ENCODE assay signal across 16 cellular contexts in genomic region chr10:24277771-24278518, GRCh38.
DNase-seq lines count a peak whose midpoint lies in the region; ATAC-seq and TF ChIP-seq lines count a peak whose summit lies in the region.
"Had no signal": no experiment of that assay in that cellular context is flagged by ENCODE, and none has a peak within 500 bp of the region (broad histone marks: within the 10 kb centered on the region; RNA-seq: fewer than 3 reads in every experiment).

No MANE protein-coding gene starts in this region.

- H2AFZ ChIP-seq in hepatocyte = no peak overlapping the region

- no peak for ATAC-seq in GM19397 (IDR thresholded peaks at IDR 0.05; ENCODE audit: unreplicated experiment)
- ATAC-seq in sciatic nerve = no peak
- ATAC-seq in GM19351 (IDR thresholded peaks at IDR 0.05; ENCODE audit: unreplicated experiment) = no peak
- ATAC-seq: activated T-cell treated with anti-CD3 and anti-CD28 coated beads, Interleukin-2, amount 50 U/mL, for 4 hours had no signal

- H3K9me2 ChIP-seq in hepatocyte (replicated peaks; ENCODE audit: insufficient read depth) = no peaks in the 10 kb centered on the region

- H3K79me2 ChIP-seq in hepatocyte = peaks cover 57% of the 10 kb centered on the region

- TF ChIP-seq CTCF in cardiac fibroblast (IDR thresholded peaks at IDR 0.05; ENCODE audit: low read depth, low read length) (no peak), hepatocyte (IDR thresholded peaks at IDR 0.05; ENCODE audit: poor library complexity) (no peak)

- DNase-seq in HT1080 (ENCODE audit: low read depth) (peak; percentile 63), cardiac fibroblast (ENCODE audit: low read depth in 2 of 2) (peak; percentile 45 to 71), hepatocyte (ENCODE audit: low spot score) (peak; percentile 41), sciatic nerve (ENCODE audit: low spot score) (no peak), GOT3 (lab: John Stamatoyannopoulos, UW) (no peak)
- DNase-seq: activated T-cell treated with anti-CD3 and anti-CD28 coated beads, Interleukin-2, amount 50 U/mL, for 4 hours; dorsolateral prefrontal cortex; MG63; NCI-H1930; NCI-H526 treated with DMSO at 0.1 percent for 48 hours; Peyer's patch; stimulated activated CD4-positive, alpha-beta T cell treated with anti-CD3 and anti-CD28 coated beads, Interleukin-15, amount 100 ng/mL, for 24 hours; T-helper 1 cell had no signal

- H3K4me2 ChIP-seq in hepatocyte = peak overlapping the region; percentile 48

- intact Hi-C loops in sciatic nerve (cut with DNase I) = no loop called here

- H3K27me3 ChIP-seq in hepatocyte = no peaks in the 10 kb centered on the region
- H3K27me3 ChIP-seq in thymus (ENCODE audit: control insufficient read depth, insufficient read depth) = no peaks in the 10 kb centered on the region
- H3K27me3 ChIP-seq: dorsolateral prefrontal cortex, MG63, Peyer's patch had no signal

- H4K20me1 ChIP-seq in hepatocyte (ENCODE audit: insufficient read depth, poor library complexity, severe bottlenecking) = no peaks in the 10 kb centered on the region

- H3K4me3 ChIP-seq in cardiac fibroblast (replicated peaks in 1 of 2; ENCODE audit: low read depth in 2 of 2, low read length in 2 of 2) = no peak overlapping the region
- no peak overlapping the region for H3K4me3 ChIP-seq in hepatocyte
- no peak overlapping the region for H3K4me3 ChIP-seq in thymus (ENCODE audit: low read length)
- H3K4me3 ChIP-seq: dorsolateral prefrontal cortex, MG63, Peyer's patch had no signal

- H3K4me1 ChIP-seq in hepatocyte (ENCODE audit: insufficient read depth) = no peaks in the 10 kb centered on the region
- H3K4me1 ChIP-seq in thymus (ENCODE audit: control insufficient read depth, insufficient read depth, low read length) = no peaks in the 10 kb centered on the region
- H3K4me1 ChIP-seq: Peyer's patch had no signal

- H3K36me3 ChIP-seq in hepatocyte (replicated peaks; ENCODE audit: insufficient read depth, low read depth) (no peaks in the 10 kb centered on the region), thymus (ENCODE audit: control insufficient read depth, insufficient read depth) (no peaks in the 10 kb centered on the region)
- H3K36me3 ChIP-seq: MG63, Peyer's patch had no signal

- WGBS in hepatocyte (ENCODE audit: low lambda C conversion rate, missing lambda C conversion rate) = 70% methylated on average over 13 of the region's 13 CpGs
- WGBS in thymus = 87% methylated on average over 13 of the region's 13 CpGs

- H3K9me3 ChIP-seq in hepatocyte (ENCODE audit: low read depth) (no peaks in the 10 kb centered on the region), thymus (ENCODE audit: control insufficient read depth) (no peaks in the 10 kb centered on the region)
- H3K9me3 ChIP-seq: MG63 had no signal

- H3K27ac ChIP-seq in hepatocyte (peak overlapping the region; percentile 75), thymus (ENCODE audit: low read depth) (peak overlapping the region; percentile 31)
- H3K27ac ChIP-seq: dorsolateral prefrontal cortex, Peyer's patch had no signal

Comparison
In these comparisons a context has a peak if more than half of its experiments do, and no peak if none do; other contexts are left out.
1. DNase-seq: peak in HT1080 (single experiment), cardiac fibroblast (2 of 2) and hepatocyte (single experiment); none in sciatic nerve (single experiment) and GOT3 (single experiment).